Comparison of ENCODE assay signal across 34 cellular contexts in genomic region chr12:57658890-57659289, GRCh38. TPM values are rescaled to one million over a fixed set of nuclear protein-coding genes. Genes with fewer than 3 reads are reported as not detected.
"Had no signal": no experiment of that assay in that cellular context is flagged by ENCODE, and none has a peak within 500 bp of the region (broad histone marks: within the 10 kb centered on the region; RNA-seq: fewer than 3 reads in every experiment).

No MANE protein-coding gene starts in this region.

- H3K9me3 ChIP-seq: adrenal gland, ascending aorta, body of pancreas, breast epithelium had no signal

- H3K27ac ChIP-seq: adrenal gland, ascending aorta, body of pancreas, brain microvascular endothelial cell, cardiac muscle cell had no signal

- ATAC-seq: activated naive CD4-positive, alpha-beta T cell treated with anti-CD3 and anti-CD28 coated beads, Interleukin-2, amount 50 U/mL, for 72 hours; activated naive CD8-positive, alpha-beta T cell treated with anti-CD3 and anti-CD28 coated beads, Interleukin-2, amount 50 U/mL, for 24 hours; activated T-cell treated with anti-CD3 and anti-CD28 coated beads, Interleukin-2, amount 50 U/mL, for 4 hours; activated T-cell treated with anti-CD3 and anti-CD28 coated beads, Interleukin-2, amount 50 U/mL, for 72 hours; activated T-helper 17 cell treated with anti-CD3 and anti-CD28 coated beads, Interleukin-2, amount 50 U/mL, for 72 hours; body of pancreas had no signal

- H3K27me3 ChIP-seq: adrenal gland, ascending aorta, body of pancreas, brain microvascular endothelial cell, breast epithelium, cardiac muscle cell had no signal

- H3K4me3 ChIP-seq: adrenal gland, ascending aorta, body of pancreas, breast epithelium, cardiac muscle cell had no signal

- H3K4me1 ChIP-seq: adrenal gland, ascending aorta, breast epithelium had no signal

- FAIRE-seq: astrocyte, bronchial epithelial cell had no signal

- DNase-seq: activated effector memory CD4-positive, alpha-beta T cell treated with anti-CD3 and anti-CD28 coated beads, Interleukin-2, amount 50 U/mL, for 16 hours; activated effector memory CD4-positive, alpha-beta T cell treated with Interleukin-2 at 50 U/mL for 16 hours; activated gamma-delta T cell; activated gamma-delta T cell treated with Interleukin-2 at 50 U/mL for 16 hours; activated naive CD4-positive, alpha-beta T cell; activated naive CD4-positive, alpha-beta T cell treated with anti-CD3 and anti-CD28 coated beads for 36 hours; activated naive CD4-positive, alpha-beta T cell treated with anti-CD3 and anti-CD28 coated beads, Interleukin-2, amount 10 ng/mL, durations not matched to agents 7 days and 5 days; activated naive CD4-positive, alpha-beta T cell treated with anti-CD3 and anti-CD28 coated beads, Interleukin-2, amount 50 U/mL, for 16 hours; activated naive CD4-positive, alpha-beta T cell treated with Interleukin-2 at 50 U/mL for 16 hours; activated naive CD8-positive, alpha-beta T cell treated with anti-CD3 and anti-CD28 coated beads for 36 hours; activated naive CD8-positive, alpha-beta T cell treated with anti-CD3 and anti-CD28 coated beads, Interleukin-2, amount 10 ng/mL, durations not matched to agents 7 days and 5 days; activated naive CD8-positive, alpha-beta T cell treated with anti-CD3 and anti-CD28 coated beads, Interleukin-2, amount 50 U/mL, for 24 hours; activated T-cell treated with anti-CD3 and anti-CD28 coated beads, Interleukin-2, amount 50 U/mL, for 1 hour; activated T-cell treated with anti-CD3 and anti-CD28 coated beads, Interleukin-2, amount 50 U/mL, for 24 hours; activated T-cell treated with anti-CD3 and anti-CD28 coated beads, Interleukin-2, amount 50 U/mL, for 4 hours; activated T-cell treated with anti-CD3 and anti-CD28 coated beads, Interleukin-2, amount 50 U/mL, for 48 hours; activated T-cell treated with anti-CD3 and anti-CD28 coated beads, Interleukin-2, amount 50 U/mL, for 72 hours; adrenal gland; amniotic stem cell; amygdala; anterior cingulate cortex; aorta; body of pancreas; brain microvascular endothelial cell; caudate nucleus; central memory CD4-positive, alpha-beta T cell; cerebellar nuclear complex had no signal

- H3K36me3 ChIP-seq: adrenal gland, ascending aorta, brain microvascular endothelial cell, breast epithelium, cardiac muscle cell had no signal

RNA-seq across cellular contexts. Expression of gene B4GALNT1, which starts 25.9 kb away (rescaled TPM):
- total RNA-seq: bronchial epithelial cell, cardiac muscle cell had no signal
